Comparison of ENCODE assay signal across 11 cellular contexts in the genomic region with DNA sequence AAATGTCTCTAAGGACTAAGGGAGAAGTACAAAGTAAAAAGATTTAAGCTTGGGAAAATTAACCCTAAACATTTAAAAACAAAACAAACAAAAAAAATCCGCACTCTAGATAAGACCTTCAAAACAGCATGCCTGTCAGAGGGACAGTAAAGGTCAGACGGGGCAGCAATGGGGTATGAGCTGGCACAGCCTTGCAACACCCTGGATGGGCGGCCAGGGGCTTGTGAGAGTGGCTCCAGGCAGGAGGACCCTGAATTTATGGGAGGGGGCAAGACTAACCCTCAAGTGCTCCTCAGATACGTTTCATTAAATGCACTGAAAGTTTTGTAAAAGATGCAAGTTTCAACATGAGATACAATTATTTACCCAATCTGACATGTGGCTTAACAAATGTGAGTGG.
A peak's percentile ranks its signal among the peaks of the same experiment; 100 is the strongest.
DNase-seq lines count a peak whose midpoint lies in the region; ATAC-seq lines count a peak whose summit lies in the region.
"Had no signal": no experiment of that assay in that cellular context is flagged by ENCODE, and none has a peak within 500 bp of the region (broad histone marks: within the 10 kb centered on the region; RNA-seq: fewer than 3 reads in every experiment).

No MANE protein-coding gene starts in this region.

- H3K9ac ChIP-seq in mesenchymal stem cell (ENCODE audit: low read length): peak overlapping the region; percentile 9

- no peak overlapping the region for H4K8ac ChIP-seq in mesenchymal stem cell (ENCODE audit: low read length)

- no peak overlapping the region for H2BK120ac ChIP-seq in mesenchymal stem cell (ENCODE audit: low read depth, low read length)

- no peak overlapping the region for H2AFZ ChIP-seq in mesenchymal stem cell (ENCODE audit: low read depth, low read length)

- no peak overlapping the region for H3K18ac ChIP-seq in mesenchymal stem cell (ENCODE audit: low read depth in 1 of 2, low read length in 2 of 2)

- H3K4me3 ChIP-seq in mesenchymal stem cell (ENCODE audit: insufficient read depth in 1 of 2, low read depth in 1 of 2, low read length in 2 of 2) (no peak overlapping the region), urinary bladder (ENCODE audit: low read depth, low read length) (no peak overlapping the region)

- no peaks in the 10 kb centered on the region for H3K9me3 ChIP-seq in mesenchymal stem cell (ENCODE audit: control insufficient read depth, low read length)

- peaks cover 38% of the 10 kb centered on the region for H3K36me3 Mint-ChIP-seq in activated naive CD4-positive, alpha-beta T cell treated with anti-CD3 and anti-CD28 coated beads, Interleukin-2, amount 10 ng/mL, durations not matched to agents 7 days and 5 days
- H3K36me3 Mint-ChIP-seq in activated T-helper 17 cell treated with anti-CD3 and anti-CD28 coated beads, Interleukin-2, amount 50 U/mL, for 72 hours (ENCODE audit: low read depth): peaks cover 41% of the 10 kb centered on the region

- H3K27ac ChIP-seq in mesenchymal stem cell (ENCODE audit: low read length, poor library complexity, severe bottlenecking) (no peak overlapping the region), urinary bladder (ENCODE audit: low read depth) (peak overlapping the region; percentile 43)

- ATAC-seq in activated T-helper 17 cell treated with anti-CD3 and anti-CD28 coated beads, Interleukin-2, amount 50 U/mL, for 72 hours (replicated peaks): no peak

- no peaks in the 10 kb centered on the region for H3K27me3 ChIP-seq in mesenchymal stem cell (ENCODE audit: control insufficient read depth in 1 of 2, insufficient read depth in 1 of 2, low read length in 2 of 2)

- no peaks in the 10 kb centered on the region for H3K9me3 Mint-ChIP-seq in activated naive CD4-positive, alpha-beta T cell treated with anti-CD3 and anti-CD28 coated beads, Interleukin-2, amount 10 ng/mL, durations not matched to agents 7 days and 5 days
- H3K9me3 Mint-ChIP-seq in activated T-helper 17 cell treated with anti-CD3 and anti-CD28 coated beads, Interleukin-2, amount 50 U/mL, for 72 hours: no peaks in the 10 kb centered on the region

- no peak overlapping the region for H3K23ac ChIP-seq in mesenchymal stem cell (ENCODE audit: low read length in 2 of 2)

- H3K27ac Mint-ChIP-seq in activated naive CD4-positive, alpha-beta T cell treated with anti-CD3 and anti-CD28 coated beads, Interleukin-2, amount 10 ng/mL, durations not matched to agents 7 days and 5 days: peak overlapping the region; percentile 94
- H3K27ac Mint-ChIP-seq in activated T-helper 17 cell treated with anti-CD3 and anti-CD28 coated beads, Interleukin-2, amount 50 U/mL, for 72 hours: peak overlapping the region; percentile 91

- H3K79me1 ChIP-seq in mesenchymal stem cell (replicated peaks; ENCODE audit: low read length, poor library complexity, severe bottlenecking): peaks cover 21% of the 10 kb centered on the region

- peaks cover 52% of the 10 kb centered on the region for H3K4me1 ChIP-seq in mesenchymal stem cell (ENCODE audit: control insufficient read depth, insufficient read depth, low read depth, low read length)
- peaks cover 13% of the 10 kb centered on the region for H3K4me1 ChIP-seq in urinary bladder (ENCODE audit: insufficient read depth)

- CTCF ChIA-PET in activated naive CD4-positive, alpha-beta T cell treated with anti-CD3 and anti-CD28 coated beads, Interleukin-2, amount 10 ng/mL, durations not matched to agents 7 days and 5 days (lab: Charles Lee): interaction anchor here (0.8 to 1.1 kb wide), 2 partner anchors 12 to 46 kb away, joined by 4 to 5 read pairs; no protein-coding TSS in a partner anchor

- 75% methylated on average over 3 of the region's 4 CpGs for WGBS in mesenchymal stem cell
- 66% methylated on average over 4 of the region's 4 CpGs for WGBS in urinary bladder

- no peak overlapping the region for H2BK5ac ChIP-seq in mesenchymal stem cell (ENCODE audit: low read depth, low read length, poor library complexity, severe bottlenecking)

- H3K4me3 Mint-ChIP-seq in activated naive CD4-positive, alpha-beta T cell treated with anti-CD3 and anti-CD28 coated beads, Interleukin-2, amount 10 ng/mL, durations not matched to agents 7 days and 5 days: no peak overlapping the region
- H3K4me3 Mint-ChIP-seq in activated T-helper 17 cell treated with anti-CD3 and anti-CD28 coated beads, Interleukin-2, amount 50 U/mL, for 72 hours: peak overlapping the region; percentile 80

- peaks cover 95% of the 10 kb centered on the region for H3K4me1 Mint-ChIP-seq in activated naive CD4-positive, alpha-beta T cell treated with anti-CD3 and anti-CD28 coated beads, Interleukin-2, amount 10 ng/mL, durations not matched to agents 7 days and 5 days
- peaks cover 81% of the 10 kb centered on the region for H3K4me1 Mint-ChIP-seq in activated T-helper 17 cell treated with anti-CD3 and anti-CD28 coated beads, Interleukin-2, amount 50 U/mL, for 72 hours

- no peak overlapping the region for H2BK15ac ChIP-seq in mesenchymal stem cell (ENCODE audit: low read depth, poor library complexity, severe bottlenecking)

- H3K4me2 ChIP-seq in mesenchymal stem cell (ENCODE audit: low read length, poor library complexity, severe bottlenecking): no peak overlapping the region

- H3K27me3 Mint-ChIP-seq in activated naive CD4-positive, alpha-beta T cell treated with anti-CD3 and anti-CD28 coated beads, Interleukin-2, amount 10 ng/mL, durations not matched to agents 7 days and 5 days: no peaks in the 10 kb centered on the region
- no peaks in the 10 kb centered on the region for H3K27me3 Mint-ChIP-seq in activated T-helper 17 cell treated with anti-CD3 and anti-CD28 coated beads, Interleukin-2, amount 50 U/mL, for 72 hours

- H3K4ac ChIP-seq in mesenchymal stem cell (ENCODE audit: low read depth in 1 of 2, low read length in 2 of 2): no peak overlapping the region

- H3K36me3 ChIP-seq in mesenchymal stem cell (ENCODE audit: control insufficient read depth in 1 of 2, insufficient read depth in 2 of 2, low read depth in 1 of 2, low read length in 2 of 2) (peaks cover 14 to 15% of the 10 kb centered on the region in 2 experiments), urinary bladder (ENCODE audit: insufficient read depth) (no peaks in the 10 kb centered on the region)

- H4K91ac ChIP-seq in mesenchymal stem cell (ENCODE audit: low read length): no peak overlapping the region

- H2BK12ac ChIP-seq in mesenchymal stem cell (ENCODE audit: low read length in 2 of 2): peak overlapping the region in 1 of 2 experiments; percentile 47

- no peak for DNase-seq in activated naive CD4-positive, alpha-beta T cell treated with anti-CD3 and anti-CD28 coated beads, Interleukin-2, amount 10 ng/mL, durations not matched to agents 7 days and 5 days
- DNase-seq in activated naive CD4-positive, alpha-beta T cell treated with Interleukin-2 at 50 U/mL for 16 hours: no peak
- DNase-seq in mesenchymal stem cell (no peak), NCI-H2029 treated with DMSO at 0.1 percent for 48 hours (lab: John Stamatoyannopoulos, UW) (no peak), globus pallidus (ENCODE audit: low spot score) (no peak), NCI-H1105 treated with DMSO at 0.1 percent for 48 hours (lab: John Stamatoyannopoulos, UW) (no peak)
- DNase-seq: left cardiac atrium, NCI-H1092 treated with DMSO at 0.1 percent for 48 hours, OCI-M1 had no signal

- no peak overlapping the region for H2AK5ac ChIP-seq in mesenchymal stem cell (ENCODE audit: low read length, severe bottlenecking)

- peak overlapping the region in 1 of 2 experiments; percentile 35 for H3K14ac ChIP-seq in mesenchymal stem cell (ENCODE audit: low read length in 2 of 2)
